22 cellular contexts compared by ENCODE assay signal in genomic region chr5:2996248-2996647, GRCh38.
DNase-seq lines count a peak whose midpoint lies in the region; FAIRE-seq and TF ChIP-seq lines count a peak whose summit lies in the region.
"Had no signal": no experiment of that assay in that cellular context is flagged by ENCODE, and none has a peak within 500 bp of the region (broad histone marks: within the 10 kb centered on the region; RNA-seq: fewer than 3 reads in every experiment).

No MANE protein-coding gene starts in this region.

- H3K9ac ChIP-seq in astrocyte (ENCODE audit: low read length), result no peak overlapping the region
- H3K9ac ChIP-seq: SK-N-SH had no signal

- no peaks in the 10 kb centered on the region for H3K27me3 ChIP-seq in astrocyte (ENCODE audit: insufficient read depth, low read length)

- H3K27ac Mint-ChIP-seq in astrocyte (ENCODE audit: unreplicated experiment), result peak overlapping the region; percentile 75
- no peak overlapping the region for H3K27ac Mint-ChIP-seq in osteocyte (ENCODE audit: unreplicated experiment)
- H3K27ac Mint-ChIP-seq: CD4-positive, alpha-beta T cell; HFFc6 had no signal

- DNase-seq in Daoy (ENCODE audit: low read depth), result peak; percentile 82
- DNase-seq in M059J (ENCODE audit: low read depth), result peak; percentile 76
- peak; percentile 49 for DNase-seq in astrocyte (ENCODE audit: low read depth)
- DNase-seq in osteocyte (ENCODE audit: extremely low spot score, unreplicated experiment), result peak; percentile 77
- DNase-seq in LoVo (ENCODE audit: low spot score), result no peak
- DNase-seq in NAMALWA (ENCODE audit: low spot score), result no peak
- DNase-seq in T-helper 9 cell, result no peak
- DNase-seq in dermis blood vessel endothelial cell, result no peak
- DNase-seq: Calu3; CD4-positive, alpha-beta T cell; H7; HFFc6; IMR-90; NCI-H1105; NCI-H2081; NCI-H446 treated with DMSO at 0.1 percent for 48 hours; NCI-H69; SHP77; SK-N-SH had no signal

- H3K4me2 ChIP-seq in astrocyte (ENCODE audit: low read length), result peak overlapping the region; percentile 11
- H3K4me2 ChIP-seq: SK-N-SH had no signal

- H3K4me1 Mint-ChIP-seq in astrocyte (ENCODE audit: low read depth, unreplicated experiment) (peaks cover 21% of the 10 kb centered on the region), osteocyte (ENCODE audit: unreplicated experiment) (no peaks in the 10 kb centered on the region)

- H3K4me3 ChIP-seq in astrocyte (ENCODE audit: insufficient read depth, low read depth, low read length), result no peak overlapping the region

- H3K36me3 Mint-ChIP-seq in astrocyte (ENCODE audit: low read depth, unreplicated experiment) (no peaks in the 10 kb centered on the region), osteocyte (ENCODE audit: unreplicated experiment) (no peaks in the 10 kb centered on the region)

- no peaks in the 10 kb centered on the region for H3K36me3 ChIP-seq in astrocyte (ENCODE audit: insufficient read depth, low read length)

- H3K4me1 ChIP-seq in astrocyte (ENCODE audit: insufficient read depth, low read length), result no peaks in the 10 kb centered on the region

- H3K27ac ChIP-seq in astrocyte (ENCODE audit: low read depth, low read length), result no peak overlapping the region
- H3K27ac ChIP-seq: HL-60 had no signal

- H3K9me3 ChIP-seq in astrocyte (ENCODE audit: insufficient read depth, low read depth, low read length), result peaks cover 5% of the 10 kb centered on the region
- H3K9me3 ChIP-seq: SK-N-SH had no signal

- H3K9me3 Mint-ChIP-seq in astrocyte (ENCODE audit: unreplicated experiment) (peaks cover 8% of the 10 kb centered on the region), osteocyte (ENCODE audit: unreplicated experiment) (peaks cover 33% of the 10 kb centered on the region)
- H3K9me3 Mint-ChIP-seq: CD4-positive, alpha-beta T cell had no signal

- H2AFZ ChIP-seq in astrocyte (ENCODE audit: low read depth, low read length), result no peak overlapping the region

- no peaks in the 10 kb centered on the region for H4K20me1 ChIP-seq in astrocyte (ENCODE audit: insufficient read depth, low read length)

- H3K79me2 ChIP-seq in astrocyte (ENCODE audit: insufficient read depth, low read length), result no peaks in the 10 kb centered on the region

- FAIRE-seq in astrocyte (lab: Jason Lieb, UNC), result no peak
- FAIRE-seq: A204.1, HTR-8/SVneo had no signal

- H3K27me3 Mint-ChIP-seq in astrocyte (ENCODE audit: low read depth, unreplicated experiment) (peaks cover 16% of the 10 kb centered on the region), osteocyte (ENCODE audit: unreplicated experiment) (no peaks in the 10 kb centered on the region)
- H3K27me3 Mint-ChIP-seq: CD4-positive, alpha-beta T cell had no signal

- TF ChIP-seq CTCF in astrocyte (IDR thresholded peaks at IDR 0.05; ENCODE audit: insufficient read depth, low read depth, low read length) (no peak), osteocyte (IDR thresholded peaks at IDR 0.05) (no peak)

- no peak overlapping the region for H3K4me3 Mint-ChIP-seq in astrocyte (ENCODE audit: unreplicated experiment)
- H3K4me3 Mint-ChIP-seq in osteocyte (ENCODE audit: unreplicated experiment), result no peak overlapping the region
- H3K4me3 Mint-ChIP-seq: CD4-positive, alpha-beta T cell; HFFc6 had no signal

Comparison
In these comparisons a context has a peak if more than half of its experiments do, and no peak if none do; other contexts are left out.
1. DNase-seq: peak in Daoy (single experiment), M059J (single experiment), astrocyte (single experiment) and osteocyte (single experiment); none in LoVo (single experiment), NAMALWA (single experiment), T-helper 9 cell (single experiment) and dermis blood vessel endothelial cell (single experiment).